Comparison of ENCODE assay signal across 12 cellular contexts in genomic region chr16:20553493-20553892, GRCh38. TPM values are rescaled to one million over a fixed set of nuclear protein-coding genes. Genes with fewer than 3 reads are reported as not detected.
DNase-seq lines count a peak whose midpoint lies in the region; TF ChIP-seq lines count a peak whose summit lies in the region.
"Not testable (repeated sequence)": the region's sequence is repeated elsewhere in the genome, so short reads cannot be mapped to it uniquely, and the experiment has no call there.
"Had no signal": no experiment of that assay in that cellular context is flagged by ENCODE, and none has a peak within 500 bp of the region (broad histone marks: within the 10 kb centered on the region; RNA-seq: fewer than 3 reads in every experiment).

No MANE protein-coding gene starts in this region.

- not testable (repeated sequence) for H3K79me2 ChIP-seq in hepatocyte

- H3K9ac ChIP-seq in liver (ENCODE audit: low read depth in 1 of 2, low read length in 2 of 2) = not testable (repeated sequence)

- TF ChIP-seq CTCF in LNCaP clone FGC (IDR thresholded peaks at IDR 0.05; ENCODE audit: control insufficient read depth, extremely low read depth, insufficient read depth) = peak; percentile 36; the same call in 1 of the 2 replicates
- peak; percentile 17; the same call in 1 of the 2 replicates for TF ChIP-seq CTCF in VCaP (conservative IDR thresholded peaks at IDR 0.05)
- TF ChIP-seq CTCF in hepatocyte (IDR thresholded peaks at IDR 0.05; ENCODE audit: poor library complexity) = peak; percentile 25
- peak; percentile 6 for TF ChIP-seq CTCF in liver (IDR thresholded peaks at IDR 0.05; ENCODE audit: low read depth, low read length, missing input control)

- not testable (repeated sequence) for H3K4me2 ChIP-seq in hepatocyte

- not testable (repeated sequence) for H3K4me1 ChIP-seq in hepatocyte (ENCODE audit: insufficient read depth); liver (ENCODE audit: control insufficient read depth in 4 of 4, insufficient read depth in 4 of 4, low read length in 3 of 4)

- H3K9me3 ChIP-seq in hepatocyte (ENCODE audit: low read depth); liver (ENCODE audit: control insufficient read depth in 4 of 4, low read length in 3 of 4): not testable (repeated sequence)

- peak; percentile 34 for DNase-seq in DMS53 (lab: John Stamatoyannopoulos, UW)
- DNase-seq in LNCaP clone FGC (ENCODE audit: low read depth) = not testable (repeated sequence)
- DNase-seq in NCI-H345 (lab: John Stamatoyannopoulos, UW) = peak; percentile 2
- peak; percentile 1 for DNase-seq in cerebellar cortex (ENCODE audit: low spot score)
- DNase-seq in hepatocyte (ENCODE audit: low spot score) = peak; percentile 8

- not testable (repeated sequence) for H3K27me3 ChIP-seq in hepatocyte; liver (ENCODE audit: control insufficient read depth in 4 of 4, insufficient read depth in 4 of 4, low read length in 3 of 4)

- TF ChIP-seq RAD21 in liver (IDR thresholded peaks at IDR 0.05) = peak; percentile 50 to 60

- H4K20me1 ChIP-seq in hepatocyte (ENCODE audit: insufficient read depth, poor library complexity, severe bottlenecking) = not testable (repeated sequence)

- H3K36me3 ChIP-seq in hepatocyte (replicated peaks; ENCODE audit: insufficient read depth, low read depth) = not testable (repeated sequence)
- peaks cover 5 to 68% (median 53%) of the 10 kb centered on the region in 4 donors for H3K36me3 ChIP-seq in liver (ENCODE audit: control insufficient read depth in 4 of 4, insufficient read depth in 3 of 4, low read depth in 1 of 4, low read length in 3 of 4)

- H2AFZ ChIP-seq in hepatocyte = not testable (repeated sequence)

- WGBS in hepatocyte (ENCODE audit: low lambda C conversion rate, missing lambda C conversion rate) = 55% methylated on average over 3 of the region's 3 CpGs
- WGBS in liver = 55% methylated on average over 3 of the region's 3 CpGs

- not testable (repeated sequence) for H3K4me3 ChIP-seq in LNCaP clone FGC (ENCODE audit: low read depth, low read length); hepatocyte; liver (ENCODE audit: low read depth in 1 of 3, low read length in 3 of 3)

- not testable (repeated sequence) for H3K9me2 ChIP-seq in hepatocyte (replicated peaks; ENCODE audit: insufficient read depth)

- H3K27ac ChIP-seq in VCaP; hepatocyte; liver (ENCODE audit: low read depth in 1 of 2, low read length in 2 of 2): not testable (repeated sequence)

RNA-seq across cellular contexts. Expression of gene ACSM2B, which starts 22.7 kb away (rescaled TPM):
- 32.5 and 32.7 TPM in 2 replicates for total RNA-seq in hepatocyte
- 23.9 and 43.6 TPM in 2 replicates for polyA plus RNA-seq in hepatocyte
- total RNA-seq in liver = 100 to 1,000 TPM in 1 of 2 donors, 10 to 100 TPM in 1; 46.0 to 852 TPM
- 100 to 1,000 TPM; 273 to 728 TPM for polyA plus RNA-seq in liver
- total RNA-seq: CD4-positive, CD25-positive, alpha-beta regulatory T cell; HT-29; Peyer's patch; SJCRH30 had no signal
- polyA plus RNA-seq: A549; CD4-positive, CD25-positive, alpha-beta regulatory T cell had no signal
